ENCODE assay signal across 19 cellular contexts in the genomic region with DNA sequence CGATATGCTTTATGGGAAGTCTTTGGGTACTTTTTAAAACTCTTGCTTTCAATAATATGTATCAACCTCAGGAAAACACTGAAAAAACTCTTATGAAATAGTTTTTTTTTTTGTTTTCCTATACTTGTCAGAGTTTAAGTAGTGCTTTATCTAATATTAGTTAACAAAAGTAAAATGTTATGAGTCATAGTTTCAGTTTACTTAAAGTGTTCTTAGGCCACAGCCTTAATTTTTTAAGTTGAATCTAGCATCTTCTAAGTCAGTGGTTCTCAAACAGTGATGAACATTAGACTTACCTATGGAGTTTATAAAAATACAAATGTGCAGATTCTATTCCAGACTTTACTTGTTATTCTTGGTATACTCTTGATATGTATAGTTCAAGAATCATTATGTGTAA. TPM values are rescaled to one million over a fixed set of nuclear protein-coding genes. Genes with fewer than 3 reads are reported as not detected.
DNase-seq lines count a peak whose midpoint lies in the region; ATAC-seq, FAIRE-seq and TF ChIP-seq lines count a peak whose summit lies in the region.
"Had no signal": no experiment of that assay in that cellular context is flagged by ENCODE, and none has a peak within 500 bp of the region (broad histone marks: within the 10 kb centered on the region; RNA-seq: fewer than 3 reads in every experiment).

No MANE protein-coding gene starts in this region.

- H3K79me2 ChIP-seq in OCI-LY3 (ENCODE audit: low read length): no peaks in the 10 kb centered on the region

- H3K27me3 ChIP-seq in OCI-LY3 (ENCODE audit: low read depth, low read length) (no peaks in the 10 kb centered on the region), bronchial epithelial cell (ENCODE audit: control insufficient read depth, insufficient read depth, low read length) (no peaks in the 10 kb centered on the region), left lung (no peaks in the 10 kb centered on the region)
- H3K27me3 ChIP-seq: BE2C had no signal

- FAIRE-seq in bronchial epithelial cell (lab: Jason Lieb, UNC): no peak
- FAIRE-seq: A549, GM12892, GM19239, H54 had no signal

- DNase-seq in bronchial epithelial cell (ENCODE audit: low read depth) (peak; percentile 58), left lung (no peak), COLO829 (ENCODE audit: low spot score) (no peak), CD1c-positive myeloid dendritic cell (ENCODE audit: extremely low spot score) (no peak)
- DNase-seq: BE2C; Caco-2; CD8-positive, alpha-beta T cell; DND-41; GDM1; GM23248 had no signal

- H3K4me2 ChIP-seq in OCI-LY3 (ENCODE audit: low read length): peak overlapping the region; percentile 18; the same call in 1 of the 2 replicates
- H3K4me2 ChIP-seq: A549 had no signal

- H2AFZ ChIP-seq in OCI-LY3 (ENCODE audit: low read depth, low read length): no peak overlapping the region
- H2AFZ ChIP-seq: GM23248 had no signal

- H3K27ac ChIP-seq in OCI-LY3 (ENCODE audit: low read length): no peak overlapping the region
- H3K27ac ChIP-seq in left lung: no peak overlapping the region
- H3K27ac ChIP-seq: A549, C4-2B, GM23248 had no signal

- H3K9ac ChIP-seq in OCI-LY3 (ENCODE audit: low read length): no peak overlapping the region
- H3K9ac ChIP-seq: GM23248 had no signal

- H4K20me1 ChIP-seq in OCI-LY3 (ENCODE audit: insufficient read depth, low read length): no peaks in the 10 kb centered on the region

- H3K9me3 ChIP-seq in OCI-LY3 (ENCODE audit: insufficient read depth, low read length) (no peaks in the 10 kb centered on the region), left lung (no peaks in the 10 kb centered on the region)
- H3K9me3 ChIP-seq: A549, BE2C, Caco-2 had no signal

- peaks cover 19% of the 10 kb centered on the region for H3K4me1 ChIP-seq in OCI-LY3 (ENCODE audit: low read length)
- no peaks in the 10 kb centered on the region for H3K4me1 ChIP-seq in left lung
- H3K4me1 ChIP-seq: A549, BE2C, Caco-2 had no signal

- peak; percentile 71 for ATAC-seq in left lung
- no peak for ATAC-seq in GM21717 (IDR thresholded peaks at IDR 0.05; ENCODE audit: unreplicated experiment)
- no peak for ATAC-seq in GM21423 (IDR thresholded peaks at IDR 0.05; ENCODE audit: unreplicated experiment)
- ATAC-seq: A549; CD8-positive, alpha-beta T cell; HCT116 had no signal

- TF ChIP-seq CTCF in OCI-LY3 (IDR thresholded peaks at IDR 0.05; ENCODE audit: low read depth, low read length): no peak
- no peak for TF ChIP-seq CTCF in bronchial epithelial cell (IDR thresholded peaks at IDR 0.05; ENCODE audit: insufficient read depth, low read length, severe bottlenecking)
- no peak for TF ChIP-seq CTCF in left lung (IDR thresholded peaks at IDR 0.05)

- intact Hi-C loops in left lung (cut with DNase I): no loop called here

- H3K4me3 ChIP-seq in OCI-LY3 (ENCODE audit: low read length) (no peak overlapping the region), bronchial epithelial cell (ENCODE audit: low read depth, low read length) (no peak overlapping the region), left lung (no peak overlapping the region)
- H3K4me3 ChIP-seq: A549, GM23248 had no signal

- H3K36me3 ChIP-seq in OCI-LY3 (replicated peaks; ENCODE audit: low read depth, low read length): no peaks in the 10 kb centered on the region
- H3K36me3 ChIP-seq in bronchial epithelial cell (ENCODE audit: control insufficient read depth, insufficient read depth, low read length): no peaks in the 10 kb centered on the region
- no peaks in the 10 kb centered on the region for H3K36me3 ChIP-seq in left lung
- H3K36me3 ChIP-seq: BE2C had no signal

RNA-seq across cellular contexts. Expression of a gene that starts 26.3 kb away (rescaled TPM):
- total RNA-seq in bronchial epithelial cell: under 0.01 and 0.13 TPM in 2 replicates
- total RNA-seq in left lung: 1 to 10 TPM; 2.7 to 8.0 TPM
- total RNA-seq: CD8-positive, alpha-beta T cell; GM23248 had no signal
